Comparison of ENCODE assay signal across 9 cellular contexts in the genomic region with DNA sequence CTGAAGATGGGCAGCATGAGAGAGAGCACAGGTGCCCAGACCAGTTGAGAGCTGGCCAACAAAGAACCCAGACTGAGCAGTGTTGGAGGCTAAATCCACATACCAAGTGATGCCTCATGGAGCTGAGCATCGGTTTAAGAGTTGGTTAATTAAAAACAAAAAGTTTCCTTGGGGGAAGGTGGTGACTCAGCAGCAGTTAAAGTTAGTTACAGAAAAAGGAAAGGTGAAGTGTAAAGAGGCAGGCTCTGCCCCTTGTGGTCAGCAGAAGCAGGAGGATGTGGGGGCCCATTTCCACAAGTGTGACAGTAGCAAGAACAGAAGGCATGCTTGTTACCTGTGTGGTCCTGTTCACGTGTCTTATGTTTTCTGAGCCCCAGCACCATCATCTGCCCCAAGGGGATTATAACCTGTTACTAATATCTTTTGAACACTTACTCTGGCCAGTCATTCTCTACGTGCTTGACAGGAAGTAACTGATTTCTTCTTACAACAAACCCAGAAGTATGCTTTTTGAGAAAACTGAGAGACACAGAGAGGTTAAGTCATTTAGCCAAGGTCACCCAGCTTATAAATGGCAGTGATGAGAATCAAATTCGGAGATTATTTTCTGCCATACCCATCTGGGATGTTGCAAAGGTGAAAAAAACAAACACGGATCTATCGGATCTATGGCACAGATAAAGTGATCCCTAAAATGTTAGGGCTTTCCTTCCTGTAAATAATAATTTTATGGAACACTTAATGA.
DNase-seq lines count a peak whose midpoint lies in the region; ATAC-seq and TF ChIP-seq lines count a peak whose summit lies in the region.
"Had no signal": no experiment of that assay in that cellular context is flagged by ENCODE, and none has a peak within 500 bp of the region (broad histone marks: within the 10 kb centered on the region; RNA-seq: fewer than 3 reads in every experiment).

No MANE protein-coding gene starts in this region.

- peaks cover 28% of the 10 kb centered on the region for H3K27me3 Mint-ChIP-seq in activated CD8-positive, alpha-beta memory T cell treated with anti-CD3 and anti-CD28 coated beads, Interleukin-2, amount 10 ng/mL, durations not matched to agents 7 days and 5 days
- H3K27me3 Mint-ChIP-seq in Caco-2 (ENCODE audit: insufficient read depth, unreplicated experiment): peaks cover 17% of the 10 kb centered on the region

- H3K4me1 Mint-ChIP-seq in activated CD8-positive, alpha-beta memory T cell treated with anti-CD3 and anti-CD28 coated beads, Interleukin-2, amount 10 ng/mL, durations not matched to agents 7 days and 5 days: peaks cover 16% of the 10 kb centered on the region
- H3K4me1 Mint-ChIP-seq in stimulated activated effector memory CD8-positive, alpha-beta T cell treated with anti-CD3 and anti-CD28 coated beads, Interleukin-12 subunit alpha, Interleukin-12 subunit beta, amount 100 ng/mL, for 72 hours: no peaks in the 10 kb centered on the region
- H3K4me1 Mint-ChIP-seq in Caco-2 (ENCODE audit: low read depth, unreplicated experiment): no peaks in the 10 kb centered on the region

- peaks cover 4% of the 10 kb centered on the region for H3K27me3 ChIP-seq in Panc1 (ENCODE audit: control insufficient read depth, insufficient read depth, low read length)
- H3K27me3 ChIP-seq in Caco-2 (replicated peaks; ENCODE audit: control insufficient read depth, insufficient read depth, low read length): no peaks in the 10 kb centered on the region
- H3K27me3 ChIP-seq: BLaER1 had no signal

- POLR2A ChIA-PET in Panc1 (lab: Charles Lee) (no interaction called here), Caco-2 (lab: Charles Lee) (no interaction called here)

- in situ Hi-C loops in Panc1 (cut with HindIII; ENCODE audit: low pct_unique_long_range_greater_than_20kb, low sequenced_read_pairs): no loop called here

- H3K9me3 ChIP-seq in Panc1 (ENCODE audit: control insufficient read depth, insufficient read depth, low read depth, low read length) (no peaks in the 10 kb centered on the region), Caco-2 (no peaks in the 10 kb centered on the region)

- H3K36me3 ChIP-seq in Panc1 (ENCODE audit: control insufficient read depth, insufficient read depth, low read length) (no peaks in the 10 kb centered on the region), Caco-2 (ENCODE audit: control insufficient read depth, insufficient read depth, low read length) (no peaks in the 10 kb centered on the region)
- H3K36me3 ChIP-seq: BLaER1 had no signal

- no peak overlapping the region for H3K27ac ChIP-seq in Panc1 (ENCODE audit: low read length)
- no peak overlapping the region for H3K27ac ChIP-seq in substantia nigra (ENCODE audit: low read depth, low read length, poor library complexity, severe bottlenecking)
- H3K27ac ChIP-seq: BLaER1 had no signal

- intact Hi-C loops in Panc1 (cut with micrococcal nuclease; ENCODE audit: unreplicated experiment): no loop called here
- intact Hi-C loops in Caco-2 (cut with micrococcal nuclease; ENCODE audit: unreplicated experiment): no loop called here

- BruUV-seq in Panc1 (replicated peaks; lab: Mats Ljungman, UMichigan) (no TSS peak), Caco-2 (replicated peaks; lab: Mats Ljungman, UMichigan) (no TSS peak)

- H3K9me3 Mint-ChIP-seq in activated CD8-positive, alpha-beta memory T cell treated with anti-CD3 and anti-CD28 coated beads, Interleukin-2, amount 10 ng/mL, durations not matched to agents 7 days and 5 days (ENCODE audit: low read depth): no peaks in the 10 kb centered on the region
- H3K9me3 Mint-ChIP-seq in stimulated activated effector memory CD8-positive, alpha-beta T cell treated with anti-CD3 and anti-CD28 coated beads, Interleukin-12 subunit alpha, Interleukin-12 subunit beta, amount 100 ng/mL, for 72 hours: peaks cover 3% of the 10 kb centered on the region
- no peaks in the 10 kb centered on the region for H3K9me3 Mint-ChIP-seq in Caco-2 (ENCODE audit: unreplicated experiment)

- H3K4me3 Mint-ChIP-seq in activated CD8-positive, alpha-beta memory T cell treated with anti-CD3 and anti-CD28 coated beads, Interleukin-2, amount 10 ng/mL, durations not matched to agents 7 days and 5 days: no peak overlapping the region
- no peak overlapping the region for H3K4me3 Mint-ChIP-seq in stimulated activated effector memory CD8-positive, alpha-beta T cell treated with anti-CD3 and anti-CD28 coated beads, Interleukin-12 subunit alpha, Interleukin-12 subunit beta, amount 100 ng/mL, for 72 hours
- no peak overlapping the region for H3K4me3 Mint-ChIP-seq in Caco-2 (ENCODE audit: unreplicated experiment)

- H3K27ac Mint-ChIP-seq in activated CD8-positive, alpha-beta memory T cell treated with anti-CD3 and anti-CD28 coated beads, Interleukin-2, amount 10 ng/mL, durations not matched to agents 7 days and 5 days: no peak overlapping the region
- no peak overlapping the region for H3K27ac Mint-ChIP-seq in stimulated activated effector memory CD8-positive, alpha-beta T cell treated with anti-CD3 and anti-CD28 coated beads, Interleukin-12 subunit alpha, Interleukin-12 subunit beta, amount 100 ng/mL, for 72 hours
- H3K27ac Mint-ChIP-seq in Caco-2 (ENCODE audit: unreplicated experiment): no peak overlapping the region

- 0 out of 2 replicates have a peak, but pooled peaks have one; percentile 10 for TF ChIP-seq CTCF in Panc1 (IDR thresholded peaks at IDR 0.05)
- peak in 1 of 2 experiments; percentile 13 for TF ChIP-seq CTCF in Caco-2 (IDR thresholded peaks at IDR 0.05; ENCODE audit: insufficient read depth in 1 of 2, low read depth in 1 of 2, low read length in 1 of 2, severe bottlenecking in 1 of 2, unreplicated experiment in 1 of 2)

- CTCF ChIA-PET in activated CD8-positive, alpha-beta memory T cell treated with anti-CD3 and anti-CD28 coated beads, Interleukin-2, amount 10 ng/mL, durations not matched to agents 7 days and 5 days (lab: Charles Lee): no interaction called here
- CTCF ChIA-PET in Panc1 (lab: Charles Lee): no interaction called here
- CTCF ChIA-PET in Caco-2 (lab: Charles Lee): no interaction called here

- ATAC-seq in activated CD8-positive, alpha-beta memory T cell treated with anti-CD3 and anti-CD28 coated beads, Interleukin-2, amount 10 ng/mL, durations not matched to agents 7 days and 5 days: peak; percentile 69
- peak; percentile 93 for ATAC-seq in HG02763 (IDR thresholded peaks at IDR 0.05; ENCODE audit: unreplicated experiment)
- no peak for ATAC-seq in Panc1
- ATAC-seq in stimulated activated effector memory CD8-positive, alpha-beta T cell treated with anti-CD3 and anti-CD28 coated beads, Interleukin-12 subunit alpha, Interleukin-12 subunit beta, amount 100 ng/mL, for 72 hours: peak; percentile 19

- H3K4me3 ChIP-seq in Panc1 (ENCODE audit: low read depth in 2 of 2, low read length in 2 of 2): no peak overlapping the region
- no peak overlapping the region for H3K4me3 ChIP-seq in Caco-2 (ENCODE audit: low read depth, low read length)
- H3K4me3 ChIP-seq: BLaER1 had no signal

- no peaks in the 10 kb centered on the region for H3K4me1 ChIP-seq in Panc1 (ENCODE audit: control insufficient read depth, insufficient read depth, low read length)
- H3K4me1 ChIP-seq in Caco-2: no peaks in the 10 kb centered on the region
- H3K4me1 ChIP-seq: BLaER1 had no signal

- peak; percentile 72 for DNase-seq in activated CD8-positive, alpha-beta memory T cell treated with anti-CD3 and anti-CD28 coated beads, Interleukin-2, amount 10 ng/mL, durations not matched to agents 7 days and 5 days
- DNase-seq in activated CD8-positive, alpha-beta memory T cell treated with anti-CD3 and anti-CD28 coated beads, Interleukin-2, amount 50 U/mL, for 48 hours: no peak
- no peak for DNase-seq in Panc1 (ENCODE audit: low read depth, low spot score)
- DNase-seq in stimulated activated effector memory CD8-positive, alpha-beta T cell treated with anti-CD3 and anti-CD28 coated beads, Interleukin-12 subunit alpha, Interleukin-12 subunit beta, amount 100 ng/mL, for 72 hours (ENCODE audit: low spot score in 2 of 2): no peak
- DNase-seq in activated naive CD4-positive, alpha-beta T cell treated with anti-CD3 and anti-CD28 coated beads, Interleukin-2, amount 50 U/mL, for 16 hours: no peak
- DNase-seq in Caco-2: no peak
- no peak for DNase-seq in substantia nigra (lab: John Stamatoyannopoulos, UW)

- no peaks in the 10 kb centered on the region for H3K36me3 Mint-ChIP-seq in activated CD8-positive, alpha-beta memory T cell treated with anti-CD3 and anti-CD28 coated beads, Interleukin-2, amount 10 ng/mL, durations not matched to agents 7 days and 5 days
- no peaks in the 10 kb centered on the region for H3K36me3 Mint-ChIP-seq in stimulated activated effector memory CD8-positive, alpha-beta T cell treated with anti-CD3 and anti-CD28 coated beads, Interleukin-12 subunit alpha, Interleukin-12 subunit beta, amount 100 ng/mL, for 72 hours
- H3K36me3 Mint-ChIP-seq in Caco-2 (ENCODE audit: insufficient read depth, unreplicated experiment): no peaks in the 10 kb centered on the region
